In the genomic region with DNA sequence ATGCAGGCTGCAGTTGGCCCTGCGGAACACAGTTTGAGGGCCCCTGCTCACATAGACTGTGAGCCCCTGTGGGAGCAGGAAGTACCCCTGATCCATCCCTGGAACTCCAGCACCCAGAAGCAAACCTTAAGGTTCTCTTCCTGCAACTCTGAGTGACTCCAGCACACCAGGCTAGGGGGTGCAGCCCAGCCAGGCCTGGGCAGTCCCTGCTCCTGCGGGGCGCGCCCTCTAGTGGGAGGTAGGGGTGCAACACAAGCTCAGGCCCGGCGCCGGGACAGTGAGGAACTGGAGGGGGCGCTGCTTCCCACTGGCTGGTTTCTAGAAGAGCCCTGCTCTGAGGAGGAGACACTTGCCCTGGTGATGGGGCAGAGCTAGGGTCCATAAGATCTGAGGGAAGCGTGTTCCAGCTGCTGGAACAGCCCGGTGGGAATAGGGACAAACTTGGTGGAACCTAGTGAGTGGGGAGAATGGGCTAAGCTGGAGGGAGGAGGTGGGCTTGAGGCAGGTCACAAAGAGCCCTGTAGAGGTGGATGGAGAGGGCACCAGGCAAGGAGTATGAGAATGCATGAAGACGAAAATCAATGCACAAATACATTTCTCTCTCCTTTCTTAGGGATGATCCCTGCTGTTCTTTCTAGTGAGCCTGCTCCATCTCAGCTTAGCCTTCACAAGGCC, we compare ENCODE assay signal across 8 cellular contexts. TPM values are rescaled to one million over a fixed set of nuclear protein-coding genes. Genes with fewer than 3 reads are reported as not detected.
DNase-seq lines count a peak whose midpoint lies in the region; ATAC-seq and TF ChIP-seq lines count a peak whose summit lies in the region.

No MANE protein-coding gene starts in this region.

- H3K4me3 Mint-ChIP-seq in Caco-2 (ENCODE audit: unreplicated experiment) = no peak overlapping the region

- no TSS peak for BruUV-seq in Caco-2 (replicated peaks; lab: Mats Ljungman, UMichigan)

- peaks cover 20% of the 10 kb centered on the region for H3K36me3 Mint-ChIP-seq in Caco-2 (ENCODE audit: insufficient read depth, unreplicated experiment)

- POLR2A ChIA-PET in Caco-2 (lab: Charles Lee) = no interaction called here
- POLR2A ChIA-PET in RWPE1 (lab: Yijun Ruan, JAX; ENCODE audit: low non-redundant PET) = no interaction called here

- peaks cover 12% of the 10 kb centered on the region for H3K4me1 Mint-ChIP-seq in Caco-2 (ENCODE audit: low read depth, unreplicated experiment)

- H3K4me1 ChIP-seq in Caco-2 = peaks cover 5% of the 10 kb centered on the region; the same call in 1 of the 2 replicates
- peaks cover 6% of the 10 kb centered on the region for H3K4me1 ChIP-seq in cardiac muscle cell (ENCODE audit: low read depth)

- H3K9me3 ChIP-seq in Caco-2 (no peaks in the 10 kb centered on the region), cardiac muscle cell (ENCODE audit: low read depth) (no peaks in the 10 kb centered on the region)

- H3K4me3 ChIP-seq in Caco-2 (ENCODE audit: low read depth, low read length) (no peak overlapping the region), cardiac muscle cell (no peak overlapping the region)

- no peaks in the 10 kb centered on the region for H3K27me3 Mint-ChIP-seq in Caco-2 (ENCODE audit: insufficient read depth, unreplicated experiment)

- intact Hi-C loops in Caco-2 (cut with micrococcal nuclease; ENCODE audit: unreplicated experiment) = loop anchor here (5.0 kb wide), 1 partner anchor 232 kb away; no protein-coding TSS in a partner anchor

- peak; percentile 86 to 89 for TF ChIP-seq CTCF in Caco-2 (IDR thresholded peaks at IDR 0.05; ENCODE audit: insufficient read depth in 1 of 2, low read depth in 1 of 2, low read length in 1 of 2, severe bottlenecking in 1 of 2, unreplicated experiment in 1 of 2)
- TF ChIP-seq CTCF in RWPE1 (conservative IDR thresholded peaks at IDR 0.05; ENCODE audit: low read depth) = peak; percentile 83
- TF ChIP-seq CTCF in cardiac muscle cell (IDR thresholded peaks at IDR 0.05; ENCODE audit: low read depth, low read length) = peak; percentile 83

- H3K27ac Mint-ChIP-seq in Caco-2 (ENCODE audit: unreplicated experiment) = no peak overlapping the region

- H3K27me3 ChIP-seq in Caco-2 (replicated peaks; ENCODE audit: control insufficient read depth, insufficient read depth, low read length) (no peaks in the 10 kb centered on the region), cardiac muscle cell (no peaks in the 10 kb centered on the region)

- H3K27ac ChIP-seq in RWPE1 = no peak overlapping the region
- no peak overlapping the region for H3K27ac ChIP-seq in cardiac muscle cell

- no peaks in the 10 kb centered on the region for H3K9me3 Mint-ChIP-seq in Caco-2 (ENCODE audit: unreplicated experiment)

- no peaks in the 10 kb centered on the region for H3K36me3 ChIP-seq in Caco-2 (ENCODE audit: control insufficient read depth, insufficient read depth, low read length)
- no peaks in the 10 kb centered on the region for H3K36me3 ChIP-seq in cardiac muscle cell

- DNase-seq in Caco-2 = peak; percentile 49 to 77
- DNase-seq in RWPE1 (ENCODE audit: low spot score) = peak; percentile 53
- DNase-seq in activated effector memory CD4-positive, alpha-beta T cell treated with Interleukin-2 at 50 U/mL for 16 hours = peak; percentile 17
- peak; percentile 58 to 62 for DNase-seq in cardiac muscle cell (ENCODE audit: low read depth in 1 of 2, low spot score in 1 of 2)
- DNase-seq in stimulated activated CD4-positive, alpha-beta T cell treated with anti-CD3 and anti-CD28 coated beads, Interleukin-12 subunit alpha, Interleukin-12 subunit beta, amount 100 ng/mL, for 48 hours (ENCODE audit: low read depth in 2 of 3, low spot score in 1 of 3) = peak; percentile 51 to 65 (median 57)
- no peak for DNase-seq in NCI-H774 (lab: John Stamatoyannopoulos, UW)
- DNase-seq in NCI-H2171 treated with DMSO at 0.1 percent for 48 hours (lab: John Stamatoyannopoulos, UW) = no peak

- CTCF ChIA-PET in Caco-2 (lab: Charles Lee) = interaction anchor here (0.6 to 1.8 kb wide), 5 partner anchors 18 to 243 kb away, joined by 3 to 31 read pairs (median 5); no protein-coding TSS in a partner anchor
- CTCF ChIA-PET in RWPE1 (lab: Yijun Ruan, JAX) = interaction anchor here (0.6 to 2.4 kb wide), 12 partner anchors 9 to 230 kb away, joined by 3 to 19 read pairs (median 4); no protein-coding TSS in a partner anchor

- ATAC-seq in HG03432 (IDR thresholded peaks at IDR 0.05; ENCODE audit: unreplicated experiment) = peak; percentile 42

RNA-seq across cellular contexts. Expression of gene ZSCAN5A, which starts 5.0 kb away (rescaled TPM):
- total RNA-seq in Caco-2 (2022) = 10.9 and 11.3 TPM in 2 replicates
- total RNA-seq in cardiac muscle cell = 2.9 and 53.9 TPM in 2 replicates
- polyA plus RNA-seq in cardiac muscle cell = 14.2 and 15.1 TPM in 2 replicates

RNA-seq across cellular contexts. Expression of gene EDDM13, which starts 37.1 kb away (rescaled TPM):
- total RNA-seq in Caco-2 (2022) = not detected in 2 replicates
- total RNA-seq in cardiac muscle cell = not detected in 2 replicates
- 0.62 and 0.68 TPM in 2 replicates for polyA plus RNA-seq in cardiac muscle cell

Comparison
In these comparisons a context has a peak if more than half of its experiments do, and no peak if none do; other contexts are left out.
1. DNase-seq: peak in Caco-2 (2 of 2), RWPE1 (single experiment), activated effector memory CD4-positive, alpha-beta T cell treated with Interleukin-2 at 50 U/mL for 16 hours (single experiment), cardiac muscle cell (2 of 2) and stimulated activated CD4-positive, alpha-beta T cell treated with anti-CD3 and anti-CD28 coated beads, Interleukin-12 subunit alpha, Interleukin-12 subunit beta, amount 100 ng/mL, for 48 hours (3 of 3); none in NCI-H774 (single experiment) and NCI-H2171 treated with DMSO at 0.1 percent for 48 hours (single experiment).
2. Peak in every context shown above with its lines, with median percentiles within 50 percentile points of each other: CTCF ChIP-seq.